Comparison of ENCODE assay signal across 16 cellular contexts in the genomic region with DNA sequence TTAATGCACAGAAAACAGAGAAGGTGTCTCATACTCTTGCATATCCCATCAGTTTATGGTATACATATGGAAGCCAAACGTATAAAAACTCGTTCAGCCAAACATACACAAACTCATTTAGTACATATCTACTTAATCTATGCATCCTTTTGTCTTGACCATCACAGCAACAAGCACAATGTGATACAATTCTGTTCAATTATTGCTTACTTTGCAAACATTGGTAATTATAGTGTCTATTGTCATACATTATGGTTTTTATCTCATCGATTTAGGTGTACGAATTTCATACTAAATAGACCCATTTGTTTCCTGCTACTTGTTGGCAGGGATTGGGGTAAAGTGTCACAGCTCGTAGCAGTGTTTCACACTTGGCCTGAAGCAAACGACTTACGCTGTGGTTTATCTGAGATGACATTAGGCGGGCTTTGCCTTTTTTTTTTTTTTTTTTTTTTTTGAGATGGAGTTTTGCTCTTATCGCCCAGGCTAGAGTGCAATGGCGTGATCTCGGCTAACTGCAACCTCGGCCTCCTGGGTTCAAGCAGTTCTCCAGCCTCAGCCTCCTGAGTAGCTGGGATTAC.
A peak's percentile ranks its signal among the peaks of the same experiment; 100 is the strongest.
DNase-seq lines count a peak whose midpoint lies in the region; ATAC-seq and TF ChIP-seq lines count a peak whose summit lies in the region.
"Had no signal": no experiment of that assay in that cellular context is flagged by ENCODE, and none has a peak within 500 bp of the region (broad histone marks: within the 10 kb centered on the region; RNA-seq: fewer than 3 reads in every experiment).

No MANE protein-coding gene starts in this region.

- H3K4me3 Mint-ChIP-seq in stimulated activated naive CD8-positive, alpha-beta T cell treated with anti-CD3 and anti-CD28 coated beads, Interleukin-15, Interleukin-2, amounts not matched to agents 100 ng/mL and 50 ng/mL, for 24 hours = no peak overlapping the region
- no peak overlapping the region for H3K4me3 Mint-ChIP-seq in activated T-helper 2 cell treated with anti-CD3 and anti-CD28 coated beads, Interferon-gamma antibody, Interleukin-2, Interleukin-4, amounts not matched to agents 10 μg/mL and 5 μg/mL and 100 μg/mL, durations not matched to agents 14 hours and 24 hours and 36 hours (ENCODE audit: low read depth)
- H3K4me3 Mint-ChIP-seq in stimulated activated memory B cell treated with anti-CD40 and anti-IgM and Interleukin-4, amounts not matched to agents 10 μg/mL and 1 μg/mL and 100 μg/mL, for 72 hours = no peak overlapping the region
- H3K4me3 Mint-ChIP-seq: CD14-positive monocyte; CD8-positive, alpha-beta T cell had no signal

- no peak overlapping the region for H3K27ac ChIP-seq in brain microvascular endothelial cell
- H3K27ac ChIP-seq: GM23248 had no signal

- no peak overlapping the region for H3K4me3 ChIP-seq in brain microvascular endothelial cell (ENCODE audit: low read depth, low read length)
- H3K4me3 ChIP-seq: GM23248 had no signal

- H3K27me3 ChIP-seq in brain microvascular endothelial cell (replicated peaks) = no peaks in the 10 kb centered on the region

- peak overlapping the region; percentile 94 for H3K27ac Mint-ChIP-seq in stimulated activated naive CD8-positive, alpha-beta T cell treated with anti-CD3 and anti-CD28 coated beads, Interleukin-15, Interleukin-2, amounts not matched to agents 100 ng/mL and 50 ng/mL, for 24 hours
- peak overlapping the region; percentile 6 for H3K27ac Mint-ChIP-seq in activated T-helper 2 cell treated with anti-CD3 and anti-CD28 coated beads, Interferon-gamma antibody, Interleukin-2, Interleukin-4, amounts not matched to agents 10 μg/mL and 5 μg/mL and 100 μg/mL, durations not matched to agents 14 hours and 24 hours and 36 hours
- H3K27ac Mint-ChIP-seq in stimulated activated memory B cell treated with anti-CD40 and anti-IgM and Interleukin-4, amounts not matched to agents 10 μg/mL and 1 μg/mL and 100 μg/mL, for 72 hours = peak overlapping the region; percentile 11
- H3K27ac Mint-ChIP-seq: CD14-positive monocyte; CD8-positive, alpha-beta T cell had no signal

- peaks cover 26% of the 10 kb centered on the region for H3K4me1 Mint-ChIP-seq in stimulated activated naive CD8-positive, alpha-beta T cell treated with anti-CD3 and anti-CD28 coated beads, Interleukin-15, Interleukin-2, amounts not matched to agents 100 ng/mL and 50 ng/mL, for 24 hours (ENCODE audit: low read depth)
- H3K4me1 Mint-ChIP-seq in activated T-helper 2 cell treated with anti-CD3 and anti-CD28 coated beads, Interferon-gamma antibody, Interleukin-2, Interleukin-4, amounts not matched to agents 10 μg/mL and 5 μg/mL and 100 μg/mL, durations not matched to agents 14 hours and 24 hours and 36 hours (ENCODE audit: low read depth) = peaks cover 28% of the 10 kb centered on the region
- H3K4me1 Mint-ChIP-seq in stimulated activated memory B cell treated with anti-CD40 and anti-IgM and Interleukin-4, amounts not matched to agents 10 μg/mL and 1 μg/mL and 100 μg/mL, for 72 hours = peaks cover 25% of the 10 kb centered on the region

- no peak for TF ChIP-seq CTCF in brain microvascular endothelial cell (IDR thresholded peaks at IDR 0.05; ENCODE audit: low read depth, low read length, missing control alignments)

- no peak for DNase-seq in stimulated activated naive CD8-positive, alpha-beta T cell treated with anti-CD3 and anti-CD28 coated beads, Interleukin-15, Interleukin-2, amounts not matched to agents 100 U/mL and 50 U/mL, for 24 hours
- peak; percentile 71 for DNase-seq in NCI-H146 treated with DMSO at 0.1 percent for 48 hours (lab: John Stamatoyannopoulos, UW; ENCODE audit: unreplicated experiment)
- DNase-seq in activated T-helper 2 cell treated with anti-CD3 and anti-CD28 coated beads, Interferon-gamma antibody, Interleukin-2, Interleukin-4, amounts not matched to agents 10 μg/mL and 5 μg/mL and 100 μg/mL, durations not matched to agents 14 hours and 24 hours and 36 hours (ENCODE audit: low spot score) = no peak
- no peak for DNase-seq in NCI-H345 (lab: John Stamatoyannopoulos, UW)
- no peak for DNase-seq in brain microvascular endothelial cell
- DNase-seq: CD8-positive, alpha-beta T cell; COR-L47; DMS53; GF-D8; H7; KBM-7 had no signal

- in situ Hi-C loops in brain microvascular endothelial cell (cut with HindIII; ENCODE audit: low pct_ligation_motif_present, low sequenced_read_pairs) = no loop called here

- H3K9me3 Mint-ChIP-seq in stimulated activated naive CD8-positive, alpha-beta T cell treated with anti-CD3 and anti-CD28 coated beads, Interleukin-15, Interleukin-2, amounts not matched to agents 100 ng/mL and 50 ng/mL, for 24 hours = peaks cover 5% of the 10 kb centered on the region
- peaks cover 9% of the 10 kb centered on the region for H3K9me3 Mint-ChIP-seq in activated T-helper 2 cell treated with anti-CD3 and anti-CD28 coated beads, Interferon-gamma antibody, Interleukin-2, Interleukin-4, amounts not matched to agents 10 μg/mL and 5 μg/mL and 100 μg/mL, durations not matched to agents 14 hours and 24 hours and 36 hours
- no peaks in the 10 kb centered on the region for H3K9me3 Mint-ChIP-seq in stimulated activated memory B cell treated with anti-CD40 and anti-IgM and Interleukin-4, amounts not matched to agents 10 μg/mL and 1 μg/mL and 100 μg/mL, for 72 hours
- H3K9me3 Mint-ChIP-seq: CD8-positive, alpha-beta T cell had no signal

- no peaks in the 10 kb centered on the region for H3K36me3 ChIP-seq in brain microvascular endothelial cell (replicated peaks)

- peaks cover 4% of the 10 kb centered on the region for H3K36me3 Mint-ChIP-seq in stimulated activated naive CD8-positive, alpha-beta T cell treated with anti-CD3 and anti-CD28 coated beads, Interleukin-15, Interleukin-2, amounts not matched to agents 100 ng/mL and 50 ng/mL, for 24 hours (ENCODE audit: low read depth)
- peaks cover 4% of the 10 kb centered on the region for H3K36me3 Mint-ChIP-seq in activated T-helper 2 cell treated with anti-CD3 and anti-CD28 coated beads, Interferon-gamma antibody, Interleukin-2, Interleukin-4, amounts not matched to agents 10 μg/mL and 5 μg/mL and 100 μg/mL, durations not matched to agents 14 hours and 24 hours and 36 hours (ENCODE audit: low read depth)
- no peaks in the 10 kb centered on the region for H3K36me3 Mint-ChIP-seq in stimulated activated memory B cell treated with anti-CD40 and anti-IgM and Interleukin-4, amounts not matched to agents 10 μg/mL and 1 μg/mL and 100 μg/mL, for 72 hours
- H3K36me3 Mint-ChIP-seq: CD8-positive, alpha-beta T cell had no signal

- intact Hi-C loops in activated T-helper 2 cell treated with anti-CD3 and anti-CD28 coated beads, Interferon-gamma antibody, Interleukin-2, Interleukin-4, amounts not matched to agents 10 μg/mL and 5 μg/mL and 100 μg/mL, durations not matched to agents 14 hours and 24 hours and 36 hours (cut with micrococcal nuclease) = loop anchor here (1.0 to 2.0 kb wide), 2 partner anchors 55 to 367 kb away; no protein-coding TSS in a partner anchor

- ATAC-seq in stimulated activated naive CD8-positive, alpha-beta T cell treated with anti-CD3 and anti-CD28 coated beads, Interleukin-15, Interleukin-2, amounts not matched to agents 100 U/mL and 50 U/mL, for 24 hours = no peak
- no peak for ATAC-seq in stimulated activated memory B cell treated with anti-CD40 and anti-IgM and Interleukin-4, amounts not matched to agents 10 μg/mL and 1 μg/mL and 100 μg/mL, for 72 hours
- ATAC-seq in HG03108 (IDR thresholded peaks at IDR 0.05; ENCODE audit: unreplicated experiment) = no peak
- ATAC-seq: CD8-positive, alpha-beta T cell had no signal

- no peaks in the 10 kb centered on the region for H3K27me3 Mint-ChIP-seq in stimulated activated naive CD8-positive, alpha-beta T cell treated with anti-CD3 and anti-CD28 coated beads, Interleukin-15, Interleukin-2, amounts not matched to agents 100 ng/mL and 50 ng/mL, for 24 hours
- H3K27me3 Mint-ChIP-seq in activated T-helper 2 cell treated with anti-CD3 and anti-CD28 coated beads, Interferon-gamma antibody, Interleukin-2, Interleukin-4, amounts not matched to agents 10 μg/mL and 5 μg/mL and 100 μg/mL, durations not matched to agents 14 hours and 24 hours and 36 hours (ENCODE audit: low read depth) = no peaks in the 10 kb centered on the region
- H3K27me3 Mint-ChIP-seq in stimulated activated memory B cell treated with anti-CD40 and anti-IgM and Interleukin-4, amounts not matched to agents 10 μg/mL and 1 μg/mL and 100 μg/mL, for 72 hours = no peaks in the 10 kb centered on the region

Comparison
In these comparisons a context has a peak if more than half of its experiments do, and no peak if none do; other contexts are left out.
1. H3K27ac Mint-ChIP-seq: peak in every context shown above with its lines; median percentile 94 in stimulated activated naive CD8-positive, alpha-beta T cell treated with anti-CD3 and anti-CD28 coated beads, Interleukin-15, Interleukin-2, amounts not matched to agents 100 ng/mL and 50 ng/mL, for 24 hours; 11 in stimulated activated memory B cell treated with anti-CD40 and anti-IgM and Interleukin-4, amounts not matched to agents 10 μg/mL and 1 μg/mL and 100 μg/mL, for 72 hours; 6 in activated T-helper 2 cell treated with anti-CD3 and anti-CD28 coated beads, Interferon-gamma antibody, Interleukin-2, Interleukin-4, amounts not matched to agents 10 μg/mL and 5 μg/mL and 100 μg/mL, durations not matched to agents 14 hours and 24 hours and 36 hours.